ENCODE assay signal across 17 cellular contexts in the genomic region with DNA sequence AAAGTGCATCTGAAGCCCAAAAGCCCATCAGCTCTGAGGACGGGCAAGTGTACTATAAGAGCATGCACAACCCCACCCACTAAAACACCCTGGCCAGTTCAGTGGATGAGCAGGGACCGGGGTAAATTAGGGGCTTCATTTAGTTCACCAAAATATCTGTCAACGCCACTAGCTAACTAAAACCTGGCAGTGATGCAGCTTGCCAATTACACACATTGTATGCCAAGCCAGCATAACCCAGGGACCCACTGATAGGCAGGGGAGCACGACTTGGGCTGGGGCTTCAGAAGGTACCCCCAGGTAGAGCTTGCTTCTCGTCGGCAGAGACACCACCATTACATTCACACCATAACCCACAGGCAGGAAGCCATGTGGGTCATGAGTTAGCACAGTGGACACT. TPM values are rescaled to one million over a fixed set of nuclear protein-coding genes. Genes with fewer than 3 reads are reported as not detected.
DNase-seq lines count a peak whose midpoint lies in the region; ATAC-seq and TF ChIP-seq lines count a peak whose summit lies in the region.
"Had no signal": no experiment of that assay in that cellular context is flagged by ENCODE, and none has a peak within 500 bp of the region (broad histone marks: within the 10 kb centered on the region; RNA-seq: fewer than 3 reads in every experiment).

No MANE protein-coding gene starts in this region.

- no peaks in the 10 kb centered on the region for H3K9me3 ChIP-seq in H9 (ENCODE audit: control insufficient read depth, low read depth, low read length)
- H3K9me3 ChIP-seq in adrenal gland (replicated peaks in 1 of 3), result no peaks in the 10 kb centered on the region
- H3K9me3 ChIP-seq: BE2C had no signal

- no peak overlapping the region for H2BK15ac ChIP-seq in H9 (ENCODE audit: low read depth, low read length)

- H3K56ac ChIP-seq in H9 (ENCODE audit: insufficient read length, low read depth, low read length), result no peak overlapping the region

- H3K4ac ChIP-seq in H9 (ENCODE audit: low read depth, low read length), result no peak overlapping the region

- no peak overlapping the region for H2BK120ac ChIP-seq in H9 (ENCODE audit: low read depth, low read length, poor library complexity, severe bottlenecking)

- H3K27ac ChIP-seq in H9 (ENCODE audit: insufficient read length, low read depth, low read length), result no peak overlapping the region
- peak overlapping the region in 3 of 5 donors; percentile 30 to 73 (median 73) for H3K27ac ChIP-seq in adrenal gland

- TF ChIP-seq POLR2A in adrenal gland (IDR thresholded peaks at IDR 0.05), result no peak

- no peak overlapping the region for H4K91ac ChIP-seq in H9 (ENCODE audit: insufficient read length, low read depth, low read length)

- H3K36me3 Mint-ChIP-seq in H9 (ENCODE audit: insufficient read depth in 1 of 3, low read depth in 3 of 3), result peaks cover 19 to 52% (median 34%) of the 10 kb centered on the region in 3 experiments
- peaks cover 13% of the 10 kb centered on the region for H3K36me3 Mint-ChIP-seq in mesothelial cell of epicardium

- H2AK5ac ChIP-seq in H9 (ENCODE audit: insufficient read length, low read length), result no peak overlapping the region

- peaks cover 5% of the 10 kb centered on the region in 2 experiments; a peak in 3 of 4 replicates for H3K4me1 Mint-ChIP-seq in H9
- peaks cover 2% of the 10 kb centered on the region for H3K4me1 Mint-ChIP-seq in mesothelial cell of epicardium
- H3K4me1 Mint-ChIP-seq: GM23338 had no signal

- H2BK12ac ChIP-seq in H9 (ENCODE audit: insufficient read length, low read depth, low read length), result no peak overlapping the region

- no peaks in the 10 kb centered on the region for H3K23me2 ChIP-seq in H9 (ENCODE audit: insufficient read length, low read depth, low read length, poor library complexity, severe bottlenecking)

- TF ChIP-seq CTCF in H9 (conservative IDR thresholded peaks at IDR 0.05) (no peak), adrenal gland (IDR thresholded peaks at IDR 0.05) (no peak), mesothelial cell of epicardium (IDR thresholded peaks at IDR 0.05; ENCODE audit: unreplicated experiment) (no peak)

- H3K36me3 ChIP-seq in adrenal gland (replicated peaks in 1 of 2), result peaks cover 0 to 42% of the 10 kb centered on the region in 2 donors

- H2BK5ac ChIP-seq in H9 (ENCODE audit: insufficient read length, low read length), result no peak overlapping the region

- H3K27ac Mint-ChIP-seq in H9 (no peak overlapping the region), mesothelial cell of epicardium (no peak overlapping the region)
- H3K27ac Mint-ChIP-seq: CD4-positive, CD25-positive, alpha-beta regulatory T cell; GM23338; HFFc6; IgD-negative memory B cell had no signal

- H3K4me3 ChIP-seq in adrenal gland, result no peak overlapping the region
- H3K4me3 ChIP-seq: GM23338 had no signal

- H3K4me3 Mint-ChIP-seq in H9 (no peak overlapping the region), mesothelial cell of epicardium (no peak overlapping the region)
- H3K4me3 Mint-ChIP-seq: CD4-positive, CD25-positive, alpha-beta regulatory T cell; CD8-positive, alpha-beta memory T cell; GM23338; HFFc6; IgD-negative memory B cell had no signal

- H3K23ac ChIP-seq in H9 (ENCODE audit: insufficient read length, low read depth, low read length), result no peak overlapping the region

- WGBS in H9 (ENCODE audit: extremely low coverage, insufficient read length, low lambda C conversion rate), result no CpG with 5 or more reads among the region's 6 CpGs
- 82 to 95% (median 88%) methylated on average over 3 to 6 of the region's 6 CpGs for WGBS in adrenal gland, 4 donors

- H3K4me1 ChIP-seq in H9 (ENCODE audit: insufficient read depth, low read length) (no peaks in the 10 kb centered on the region), adrenal gland (replicated peaks in 1 of 2) (peaks cover 19 to 33% of the 10 kb centered on the region in 2 donors)
- H3K4me1 ChIP-seq: BE2C had no signal

- H2AFZ ChIP-seq in H9 (ENCODE audit: low read length), result no peak overlapping the region
- H2AFZ ChIP-seq: GM23338 had no signal

- ATAC-seq in sciatic nerve (no peak), HG02840 (IDR thresholded peaks at IDR 0.05; ENCODE audit: low FRiP score, unreplicated experiment) (no peak)
- ATAC-seq: GM23338, HCT116 had no signal

- H2BK20ac ChIP-seq in H9 (ENCODE audit: low read depth, low read length, poor library complexity, severe bottlenecking), result no peak overlapping the region

- no peaks in the 10 kb centered on the region for H3K79me1 ChIP-seq in H9 (ENCODE audit: insufficient read depth, low read depth, low read length, poor library complexity, severe bottlenecking)

- no peak overlapping the region for H4K8ac ChIP-seq in H9 (replicated peaks; ENCODE audit: insufficient read length, low read depth, low read length)

- no peak overlapping the region for H3K18ac ChIP-seq in H9 (ENCODE audit: insufficient read length, low read depth, low read length)

- no peaks in the 10 kb centered on the region for H4K20me1 ChIP-seq in H9 (ENCODE audit: control insufficient read depth, insufficient read depth, insufficient read length)

- no peak overlapping the region for H3K14ac ChIP-seq in H9 (ENCODE audit: insufficient read depth, low read length)

- H3K9me3 Mint-ChIP-seq in H9 (no peaks in the 10 kb centered on the region), mesothelial cell of epicardium (no peaks in the 10 kb centered on the region)
- H3K9me3 Mint-ChIP-seq: CD4-positive, CD25-positive, alpha-beta regulatory T cell; CD8-positive, alpha-beta memory T cell; GM23338; HFFc6; IgD-negative memory B cell had no signal

- no peaks in the 10 kb centered on the region for H3K27me3 Mint-ChIP-seq in H9 (ENCODE audit: low read depth)
- H3K27me3 Mint-ChIP-seq in mesothelial cell of epicardium (ENCODE audit: low read depth), result no peaks in the 10 kb centered on the region
- H3K27me3 Mint-ChIP-seq: CD4-positive, CD25-positive, alpha-beta regulatory T cell; CD8-positive, alpha-beta memory T cell; IgD-negative memory B cell had no signal

- peak; percentile 20 for DNase-seq in H9
- DNase-seq in adrenal gland, result peak in 4 of 7 donors; percentile 2 to 18 (median 12)
- peak; percentile 2 to 10 for DNase-seq in mesothelial cell of epicardium (ENCODE audit: low spot score in 2 of 2, unreplicated experiment in 2 of 2)
- peak; percentile 33 for DNase-seq in sciatic nerve (ENCODE audit: low spot score)
- no peak for DNase-seq in NCI-H2227 (lab: John Stamatoyannopoulos, UW; ENCODE audit: unreplicated experiment)
- no peak for DNase-seq in amygdala (lab: John Stamatoyannopoulos, UW)
- DNase-seq: ACHN; BE2C; C1 segment of cervical spinal cord; CD4-positive, CD25-positive, alpha-beta regulatory T cell; COR-L47; HFFc6 had no signal

- H3K79me2 ChIP-seq in H9 (ENCODE audit: insufficient read depth, low read length), result no peaks in the 10 kb centered on the region

- no peak overlapping the region for H3K9ac ChIP-seq in H9 (ENCODE audit: extremely low read depth, insufficient read length, low read length)

- no peak overlapping the region for H3T11ph ChIP-seq in H9 (ENCODE audit: low read length)

- intact Hi-C loops in adrenal gland (cut with DNase I), result loop anchor here in 1 of 2 donors (10.0 kb wide), 1 partner anchor 87 kb away; a partner anchor contains a TSS
- intact Hi-C loops in sciatic nerve (cut with DNase I), result loop anchor here (10.0 kb wide), 1 partner anchor 47 kb away; a partner anchor contains a TSS

- H3K27me3 ChIP-seq in H9 (ENCODE audit: insufficient read depth, low read length) (no peaks in the 10 kb centered on the region), adrenal gland (no peaks in the 10 kb centered on the region)
- H3K27me3 ChIP-seq: BE2C had no signal

- H3K4me2 ChIP-seq in H9 (ENCODE audit: insufficient read depth, insufficient read length, low read length), result no peak overlapping the region
- H3K4me2 ChIP-seq: GM23338 had no signal

- H4K5ac ChIP-seq in H9 (ENCODE audit: insufficient read length, low read depth, low read length), result no peak overlapping the region

RNA-seq across cellular contexts. Expression of a gene that starts 47.0 kb away (rescaled TPM):
- total RNA-seq in H9 (2021), result 38.0 and 42.2 TPM in 2 replicates
- 10 to 100 TPM; 20.8 to 69.6 (median 38.1) TPM for total RNA-seq in adrenal gland
- polyA plus RNA-seq in adrenal gland, result 10 to 100 TPM in 2 of 3 donors, 1 to 10 TPM in 1; 8.4 to 70.0 (median 26.7) TPM
- total RNA-seq in mesothelial cell of epicardium, result 47.1 to 56.7 TPM (median 50.6 TPM) in 3 replicates
- total RNA-seq in sciatic nerve, result 53.7 TPM

RNA-seq across cellular contexts. Expression of a gene that starts 47.9 kb away (rescaled TPM):
- 101 and 104 TPM in 2 replicates for total RNA-seq in H9 (2021)
- 100 to 1,000 TPM; 126 to 954 (median 170) TPM for total RNA-seq in adrenal gland
- 100 to 1,000 TPM; 130 to 560 (median 182) TPM for polyA plus RNA-seq in adrenal gland
- total RNA-seq in mesothelial cell of epicardium, result 104 to 113 TPM (median 109 TPM) in 3 replicates
- 64.6 TPM for total RNA-seq in sciatic nerve

Comparison
In these comparisons a context has a peak if more than half of its experiments do, and no peak if none do; other contexts are left out.
1. DNase-seq: peak in H9 (single experiment), adrenal gland (4 of 7), mesothelial cell of epicardium (2 of 2) and sciatic nerve (single experiment); none in NCI-H2227 (single experiment) and amygdala (0 of 56).